In the genomic region with DNA sequence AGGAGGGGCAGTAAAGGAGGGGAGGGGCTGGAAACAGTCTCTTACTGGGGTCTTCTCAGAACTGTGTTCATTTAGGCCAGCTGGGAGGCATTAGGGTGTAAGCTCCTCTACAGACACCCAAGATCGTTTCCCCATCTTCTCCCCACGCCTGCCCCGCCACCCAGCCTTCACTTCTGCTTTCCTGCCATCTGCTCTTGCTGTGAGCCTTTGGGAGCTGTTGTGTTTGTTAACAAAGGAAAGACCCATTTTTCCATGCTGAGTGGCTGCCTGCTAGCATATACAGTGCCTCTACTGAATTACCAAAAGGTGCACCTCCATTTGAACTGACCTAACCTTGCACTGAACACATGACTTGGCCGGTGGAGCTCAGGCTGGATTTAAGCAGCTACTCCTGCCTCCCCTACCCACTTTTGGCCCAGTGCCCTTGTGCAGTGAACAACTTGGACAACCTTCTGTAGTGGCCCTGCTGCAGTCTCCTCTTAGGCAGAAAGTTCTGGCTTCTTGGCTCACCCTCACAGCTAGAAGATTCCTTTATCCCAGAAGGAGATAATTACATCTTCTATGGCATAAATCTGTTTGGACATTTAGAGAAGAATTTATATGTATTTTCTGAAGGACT, we compare ENCODE assay signal across 12 cellular contexts.
A peak's percentile ranks its signal among the peaks of the same experiment; 100 is the strongest.
DNase-seq lines count a peak whose midpoint lies in the region; ATAC-seq, FAIRE-seq and TF ChIP-seq lines count a peak whose summit lies in the region.
"Had no signal": no experiment of that assay in that cellular context is flagged by ENCODE, and none has a peak within 500 bp of the region (broad histone marks: within the 10 kb centered on the region; RNA-seq: fewer than 3 reads in every experiment).

No MANE protein-coding gene starts in this region.

- H3K4me1 ChIP-seq in right lobe of liver (peaks cover 0 to 11% (median 6%) of the 10 kb centered on the region in 4 donors), HepG2 (ENCODE audit: insufficient read depth, low read length) (peaks cover 77% of the 10 kb centered on the region), HAP-1 (no peaks in the 10 kb centered on the region), suprapubic skin (peaks cover 11% of the 10 kb centered on the region)

- TF ChIP-seq CTCF in right lobe of liver (IDR thresholded peaks at IDR 0.05): no peak
- TF ChIP-seq CTCF in HepG2 (CRISPR knock-in tag; IDR thresholded peaks at IDR 0.05): no peak
- no peak for TF ChIP-seq CTCF in RWPE1 (conservative IDR thresholded peaks at IDR 0.05; ENCODE audit: low read depth)
- no peak for TF ChIP-seq CTCF in suprapubic skin (IDR thresholded peaks at IDR 0.05)

- H3K27ac ChIP-seq in right lobe of liver (no peak overlapping the region), HepG2 (ENCODE audit: extremely low read length, insufficient read depth, low read length) (no peak overlapping the region), RWPE1 (peak overlapping the region; percentile 97; the same call in 1 of the 2 replicates), suprapubic skin (no peak overlapping the region)

- in situ Hi-C loops in HepG2 (cut with HindIII; ENCODE audit: extremely low pct_ligation_motif_present, low pct_unique_long_range_greater_than_20kb) (no loop called here), HAP-1 (cut with MboI; ENCODE audit: low sequenced_read_pairs) (no loop called here)

- H3K79me2 ChIP-seq in HepG2 (ENCODE audit: insufficient read depth, low read length): no peaks in the 10 kb centered on the region

- H4K20me1 ChIP-seq in HepG2 (ENCODE audit: insufficient read depth, low read length): no peaks in the 10 kb centered on the region

- intact Hi-C loops in right lobe of liver (cut with DNase I) (no loop called here), HepG2 (cut with micrococcal nuclease; ENCODE audit: unreplicated experiment) (no loop called here)

- H3K4me2 ChIP-seq in HepG2 (ENCODE audit: low read depth, low read length): no peak overlapping the region

- CTCF ChIA-PET in HepG2 (lab: Yijun Ruan, JAX; ENCODE audit: low intra/inter-chr PET ratio, low total read pairs) (no interaction called here), RWPE1 (lab: Yijun Ruan, JAX) (no interaction called here)

- H3K36me3 ChIP-seq in right lobe of liver: no peaks in the 10 kb centered on the region
- H3K36me3 ChIP-seq in HepG2 (replicated peaks in 1 of 2; ENCODE audit: control insufficient read depth in 1 of 2, insufficient read depth in 2 of 2, low read length in 2 of 2): no peaks in the 10 kb centered on the region
- no peaks in the 10 kb centered on the region for H3K36me3 ChIP-seq in HAP-1 (replicated peaks)
- no peaks in the 10 kb centered on the region for H3K36me3 ChIP-seq in suprapubic skin

- BruUV-seq in HepG2 (replicated peaks; lab: Mats Ljungman, UMichigan): no TSS peak

- no peak overlapping the region for H3K9ac ChIP-seq in HepG2 (ENCODE audit: insufficient read depth, low read depth, low read length)

- H3K4me3 ChIP-seq in right lobe of liver: no peak overlapping the region
- H3K4me3 ChIP-seq in HepG2 (replicated peaks in 1 of 3; ENCODE audit: insufficient read depth in 1 of 3, low read depth in 2 of 3, low read length in 3 of 3): no peak overlapping the region
- H3K4me3 ChIP-seq in HAP-1: no peak overlapping the region
- no peak overlapping the region for H3K4me3 ChIP-seq in suprapubic skin

- no peaks in the 10 kb centered on the region for H3K9me3 ChIP-seq in right lobe of liver
- no peaks in the 10 kb centered on the region for H3K9me3 ChIP-seq in HepG2 (ENCODE audit: low read length)
- no peaks in the 10 kb centered on the region for H3K9me3 ChIP-seq in HAP-1
- H3K9me3 ChIP-seq in suprapubic skin: no peaks in the 10 kb centered on the region

- POLR2A ChIA-PET in HepG2 (lab: Yijun Ruan, JAX): no interaction called here
- POLR2A ChIA-PET in RWPE1 (lab: Yijun Ruan, JAX; ENCODE audit: low non-redundant PET): no interaction called here

- DNase-seq in right lobe of liver (no peak), HepG2 (ENCODE audit: low spot score) (no peak), RWPE1 (ENCODE audit: low spot score) (no peak), hippocampal formation (lab: John Stamatoyannopoulos, UW) (peak; percentile 23 to 32), HAP-1 (ENCODE audit: low spot score in 2 of 2) (no peak), suprapubic skin (ENCODE audit: low spot score in 2 of 2) (no peak), HuH-7 (ENCODE audit: low spot score) (no peak)
- DNase-seq in activated CD4-positive, alpha-beta T cell treated with anti-CD3 and anti-CD28 coated beads, Interleukin-2, amount 50 U/mL, for 4 hours: no peak
- DNase-seq: activated CD8-positive, alpha-beta T cell treated with anti-CD3 and anti-CD28 coated beads, Interleukin-2, amount 10 ng/mL, durations not matched to agents 7 days and 5 days; activated naive CD4-positive, alpha-beta T cell; NCI-H526 had no signal

- no peak for TF ChIP-seq POLR2A in right lobe of liver (IDR thresholded peaks at IDR 0.05)
- TF ChIP-seq POLR2A in HepG2 (IDR thresholded peaks at IDR 0.05; ENCODE audit: insufficient read depth in 1 of 2, low read depth in 2 of 2, low read length in 2 of 2): no peak
- no peak for TF ChIP-seq POLR2A in suprapubic skin (IDR thresholded peaks at IDR 0.05)

- WGBS in right lobe of liver (ENCODE audit: insufficient coverage, low coverage, low lambda C conversion rate, missing lambda C conversion rate): 44% methylated on average over 2 of the region's 4 CpGs
- 78% methylated on average over 4 of the region's 4 CpGs for WGBS in HepG2 (ENCODE audit: low lambda C conversion rate)
- 70% methylated on average over 4 of the region's 4 CpGs for WGBS in suprapubic skin

- H3K27me3 ChIP-seq in right lobe of liver (no peaks in the 10 kb centered on the region), HepG2 (ENCODE audit: control insufficient read depth in 1 of 2, insufficient read depth in 2 of 2, low read length in 2 of 2) (no peaks in the 10 kb centered on the region; a peak in 1 of 5 replicates), HAP-1 (ENCODE audit: low read depth) (no peaks in the 10 kb centered on the region), suprapubic skin (peaks cover 7% of the 10 kb centered on the region)

- no peak for FAIRE-seq in HepG2 (lab: Jason Lieb, UNC)
- FAIRE-seq: bronchial epithelial cell had no signal

- TF ChIP-seq RAD21 in HepG2 (CRISPR knock-in tag; IDR thresholded peaks at IDR 0.05): no peak

- H2AFZ ChIP-seq in HepG2 (ENCODE audit: low read length): no peak overlapping the region

- ATAC-seq in right lobe of liver (peak; percentile 30 to 50 (median 42)), HepG2 (no peak)
- ATAC-seq: activated CD8-positive, alpha-beta T cell treated with anti-CD3 and anti-CD28 coated beads, Interleukin-2, amount 10 ng/mL, durations not matched to agents 7 days and 5 days had no signal

- no peak for TF ChIP-seq EP300 in HepG2 (IDR thresholded peaks at IDR 0.05; ENCODE audit: low read depth in 2 of 2, low read length in 2 of 2)
- TF ChIP-seq EP300 in HepG2 (CRISPR knock-in tag; IDR thresholded peaks at IDR 0.05; ENCODE audit: borderline replicate concordance): no peak
- TF ChIP-seq EP300 in suprapubic skin (IDR thresholded peaks at IDR 0.05): no peak

TF ChIP-seq in HepG2, 621 proteins besides CTCF, POLR2A, EP300 and RAD21 (continues in another document):
- TF ChIP-seq ZNF644 (CRISPR knock-in tag; IDR thresholded peaks at IDR 0.05; ENCODE audit: low read depth): no peak
- TF ChIP-seq PCBP1 (IDR thresholded peaks at IDR 0.05; ENCODE audit: borderline replicate concordance, low read depth, low read length): no peak
- TF ChIP-seq ZNF333 (CRISPR knock-in tag; IDR thresholded peaks at IDR 0.05; ENCODE audit: borderline replicate concordance): no peak
- TF ChIP-seq, protein P1, sequence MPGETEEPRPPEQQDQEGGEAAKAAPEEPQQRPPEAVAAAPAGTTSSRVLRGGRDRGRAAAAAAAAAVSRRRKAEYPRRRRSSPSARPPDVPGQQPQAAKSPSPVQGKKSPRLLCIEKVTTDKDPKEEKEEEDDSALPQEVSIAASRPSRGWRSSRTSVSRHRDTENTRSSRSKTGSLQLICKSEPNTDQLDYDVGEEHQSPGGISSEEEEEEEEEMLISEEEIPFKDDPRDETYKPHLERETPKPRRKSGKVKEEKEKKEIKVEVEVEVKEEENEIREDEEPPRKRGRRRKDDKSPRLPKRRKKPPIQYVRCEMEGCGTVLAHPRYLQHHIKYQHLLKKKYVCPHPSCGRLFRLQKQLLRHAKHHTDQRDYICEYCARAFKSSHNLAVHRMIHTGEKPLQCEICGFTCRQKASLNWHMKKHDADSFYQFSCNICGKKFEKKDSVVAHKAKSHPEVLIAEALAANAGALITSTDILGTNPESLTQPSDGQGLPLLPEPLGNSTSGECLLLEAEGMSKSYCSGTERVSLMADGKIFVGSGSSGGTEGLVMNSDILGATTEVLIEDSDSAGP (CRISPR knock-in tag; IDR thresholded peaks at IDR 0.05; ENCODE audit: borderline replicate concordance): no peak

Comparison
In these comparisons a context has a peak if more than half of its experiments do, and no peak if none do; other contexts are left out.
1. DNase-seq: peak in hippocampal formation (2 of 2); none in right lobe of liver (0 of 3), HepG2 (single experiment), RWPE1 (single experiment), activated CD4-positive, alpha-beta T cell treated with anti-CD3 and anti-CD28 coated beads, Interleukin-2, amount 50 U/mL, for 4 hours (0 of 2), HAP-1 (0 of 2), suprapubic skin (0 of 2) and HuH-7 (single experiment).